13 cellular contexts compared by ENCODE assay signal in the genomic region with DNA sequence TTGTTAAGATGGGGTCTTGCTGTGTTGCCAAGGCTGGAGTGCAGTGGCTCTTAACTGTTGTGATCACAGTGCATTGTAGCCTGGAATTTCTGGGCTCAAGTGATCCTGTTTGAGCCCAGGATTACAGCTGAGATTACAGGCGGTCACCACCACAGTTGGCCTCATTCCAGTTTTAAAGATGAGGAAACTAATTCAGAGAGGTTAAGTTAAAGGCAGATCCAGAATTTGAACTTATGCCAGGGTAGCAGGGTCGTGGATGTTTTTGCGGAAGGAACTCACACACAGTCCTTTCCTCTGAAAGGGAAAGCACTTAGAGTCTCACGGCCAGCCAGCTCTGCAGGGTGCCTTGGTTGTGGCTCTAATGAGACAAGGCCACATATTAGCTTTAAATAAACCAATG.
A peak's percentile ranks its signal among the peaks of the same experiment; 100 is the strongest.
DNase-seq lines count a peak whose midpoint lies in the region; TF ChIP-seq lines count a peak whose summit lies in the region.
"Had no signal": no experiment of that assay in that cellular context is flagged by ENCODE, and none has a peak within 500 bp of the region (broad histone marks: within the 10 kb centered on the region; RNA-seq: fewer than 3 reads in every experiment).

No MANE protein-coding gene starts in this region.

- TF ChIP-seq CTCF in brain microvascular endothelial cell (IDR thresholded peaks at IDR 0.05; ENCODE audit: low read depth, low read length, missing control alignments): no peak

- H3K4me3 ChIP-seq in brain microvascular endothelial cell (ENCODE audit: low read depth, low read length): no peak overlapping the region

- DNase-seq in Daoy (ENCODE audit: low read depth) (peak; percentile 4), brain microvascular endothelial cell (peak; percentile 66), lung microvascular endothelial cell (ENCODE audit: low read depth in 2 of 2) (peak; percentile 93 to 94), midbrain (lab: John Stamatoyannopoulos, UW) (no peak), iPS-NIHi7 (ENCODE audit: extremely low spot score) (no peak)
- DNase-seq in stimulated activated CD4-positive, alpha-beta T cell treated with anti-CD3 and anti-CD28 coated beads, Interleukin-4, amount 100 ng/mL, for 1 hour: no peak
- no peak for DNase-seq in stimulated activated CD4-positive, alpha-beta T cell treated with anti-CD3 and anti-CD28 coated beads, Interleukin-12 subunit alpha, Interleukin-12 subunit beta, amount 100 ng/mL, for 4 hours
- DNase-seq: activated naive CD4-positive, alpha-beta T cell treated with anti-CD3 and anti-CD28 coated beads, Interleukin-2, amount 50 U/mL, for 16 hours; CD4-positive, CD25-positive, alpha-beta regulatory T cell; H7; NCI-H526 had no signal

- TF ChIP-seq EP300 in Ishikawa (IDR thresholded peaks at IDR 0.05; ENCODE audit: borderline replicate concordance): no peak

- in situ Hi-C loops in brain microvascular endothelial cell (cut with HindIII; ENCODE audit: low pct_ligation_motif_present, low sequenced_read_pairs): no loop called here

- no peak for TF ChIP-seq RAD21 in Ishikawa (IDR thresholded peaks at IDR 0.05; ENCODE audit: low read depth)

- H3K27ac ChIP-seq in brain microvascular endothelial cell: no peak overlapping the region
- H3K27ac ChIP-seq: VCaP had no signal

- no peaks in the 10 kb centered on the region for H3K27me3 ChIP-seq in brain microvascular endothelial cell (replicated peaks)

- no peaks in the 10 kb centered on the region for H3K36me3 ChIP-seq in brain microvascular endothelial cell (replicated peaks)

TF ChIP-seq in Ishikawa, 13 proteins besides CTCF, POLR2A, EP300 and RAD21:
- peak; percentile 63 for TF ChIP-seq NFIC (IDR thresholded peaks at IDR 0.05)
- TF ChIP-seq CREB1 (IDR thresholded peaks at IDR 0.05; ENCODE audit: low read depth): no peak

Comparison
In these comparisons a context has a peak if more than half of its experiments do, and no peak if none do; other contexts are left out.
1. DNase-seq: peak in Daoy (single experiment), brain microvascular endothelial cell (single experiment) and lung microvascular endothelial cell (2 of 2); none in midbrain (single experiment), iPS-NIHi7 (single experiment), stimulated activated CD4-positive, alpha-beta T cell treated with anti-CD3 and anti-CD28 coated beads, Interleukin-4, amount 100 ng/mL, for 1 hour (single experiment) and stimulated activated CD4-positive, alpha-beta T cell treated with anti-CD3 and anti-CD28 coated beads, Interleukin-12 subunit alpha, Interleukin-12 subunit beta, amount 100 ng/mL, for 4 hours (single experiment).